9 cellular contexts compared by ENCODE assay signal in genomic region chrX:16671005-16671404, GRCh38. TPM values are rescaled to one million over a fixed set of nuclear protein-coding genes. Genes with fewer than 3 reads are reported as not detected.
A peak's percentile ranks its signal among the peaks of the same experiment; 100 is the strongest.
DNase-seq lines count a peak whose midpoint lies in the region; ATAC-seq and TF ChIP-seq lines count a peak whose summit lies in the region.
"Had no signal": no experiment of that assay in that cellular context is flagged by ENCODE, and none has a peak within 500 bp of the region (broad histone marks: within the 10 kb centered on the region; RNA-seq: fewer than 3 reads in every experiment).

No MANE protein-coding gene starts in this region.

- H3K9me3 ChIP-seq in psoas muscle: no peaks in the 10 kb centered on the region

- no peak overlapping the region for H3K27ac ChIP-seq in psoas muscle

- no peaks in the 10 kb centered on the region for H3K4me1 ChIP-seq in psoas muscle

- peak; percentile 40 for TF ChIP-seq CTCF in psoas muscle (IDR thresholded peaks at IDR 0.05)
- TF ChIP-seq CTCF in CD14-positive monocyte (IDR thresholded peaks at IDR 0.05): no peak

- H3K27me3 Mint-ChIP-seq in activated T-helper 1 cell treated with anti-CD3 and anti-CD28 coated beads, Interleukin-12 subunit alpha, Interleukin-12 subunit beta, Interleukin-2, Interleukin-4 antibody, amounts not matched to agents 30 ng/mL and 10 ng/mL and 1 ng/mL, durations not matched to agents 14 hours and 24 hours and 36 hours (ENCODE audit: insufficient read depth): no peaks in the 10 kb centered on the region
- H3K27me3 Mint-ChIP-seq in CD14-positive monocyte (ENCODE audit: low read depth in 3 of 3): peaks cover 0 to 25% (median 0%) of the 10 kb centered on the region in 3 donors

- POLR2A ChIA-PET in HEK293T (lab: Yijun Ruan, JAX): no interaction called here

- ATAC-seq in SK-N-SH treated with all-trans-retinoic acid at 6 μM for 48 hours (peak; percentile 92), psoas muscle (peak in 3 of 4 donors; percentile 43 to 77 (median 49))

- H3K4me1 Mint-ChIP-seq in activated T-helper 1 cell treated with anti-CD3 and anti-CD28 coated beads, Interleukin-12 subunit alpha, Interleukin-12 subunit beta, Interleukin-2, Interleukin-4 antibody, amounts not matched to agents 30 ng/mL and 10 ng/mL and 1 ng/mL, durations not matched to agents 14 hours and 24 hours and 36 hours (ENCODE audit: low read depth): peaks cover 5% of the 10 kb centered on the region
- H3K4me1 Mint-ChIP-seq in CD14-positive monocyte: no peaks in the 10 kb centered on the region

- CTCF ChIA-PET in HEK293T (lab: Yijun Ruan, JAX): interaction anchor here (1.4 kb wide), 1 partner anchor 235 kb away, joined by 4 read pairs; no protein-coding TSS in a partner anchor

- H3K36me3 ChIP-seq in psoas muscle (ENCODE audit: insufficient read depth in 1 of 2, low read depth in 1 of 2): peaks cover 0 to 10% of the 10 kb centered on the region in 2 donors

- TF ChIP-seq POLR2A in erythroblast (IDR thresholded peaks at IDR 0.05; ENCODE audit: low read length): no peak

- H3K27me3 ChIP-seq in psoas muscle (ENCODE audit: insufficient read depth in 3 of 3, low read length in 2 of 3): peaks cover 0 to 2% (median 0%) of the 10 kb centered on the region in 3 donors

- intact Hi-C loops in psoas muscle (cut with DNase I) (loop anchor here in 1 of 2 donors (2.0 kb wide), 1 partner anchor 234 kb away; no protein-coding TSS in a partner anchor), CD14-positive monocyte (cut with micrococcal nuclease) (no loop called here)
- intact Hi-C loops in activated T-helper 1 cell treated with anti-CD3 and anti-CD28 coated beads, Interleukin-12 subunit alpha, Interleukin-12 subunit beta, Interleukin-2, Interleukin-4 antibody, amounts not matched to agents 30 ng/mL and 10 ng/mL and 1 ng/mL, durations not matched to agents 14 hours and 24 hours and 36 hours (cut with micrococcal nuclease): no loop called here

- H3K36me3 Mint-ChIP-seq in activated T-helper 1 cell treated with anti-CD3 and anti-CD28 coated beads, Interleukin-12 subunit alpha, Interleukin-12 subunit beta, Interleukin-2, Interleukin-4 antibody, amounts not matched to agents 30 ng/mL and 10 ng/mL and 1 ng/mL, durations not matched to agents 14 hours and 24 hours and 36 hours (ENCODE audit: low read depth): no peaks in the 10 kb centered on the region
- peaks cover 9 to 12% of the 10 kb centered on the region in 2 donors for H3K36me3 Mint-ChIP-seq in CD14-positive monocyte

- no peaks in the 10 kb centered on the region for H3K9me3 Mint-ChIP-seq in activated T-helper 1 cell treated with anti-CD3 and anti-CD28 coated beads, Interleukin-12 subunit alpha, Interleukin-12 subunit beta, Interleukin-2, Interleukin-4 antibody, amounts not matched to agents 30 ng/mL and 10 ng/mL and 1 ng/mL, durations not matched to agents 14 hours and 24 hours and 36 hours
- H3K9me3 Mint-ChIP-seq in CD14-positive monocyte: peaks cover 0 to 3% (median 0%) of the 10 kb centered on the region in 7 donors
- H3K9me3 Mint-ChIP-seq: T-helper 1 cell treated with Interleukin-12 subunit alpha and Interleukin-12 subunit beta and Interleukin-4 antibody, amounts not matched to agents 30 μg/mL and 1 μg/mL, for 36 hours had no signal

- H3K27ac Mint-ChIP-seq in activated T-helper 1 cell treated with anti-CD3 and anti-CD28 coated beads, Interleukin-12 subunit alpha, Interleukin-12 subunit beta, Interleukin-2, Interleukin-4 antibody, amounts not matched to agents 30 ng/mL and 10 ng/mL and 1 ng/mL, durations not matched to agents 14 hours and 24 hours and 36 hours: no peak overlapping the region
- H3K27ac Mint-ChIP-seq in CD14-positive monocyte: no peak overlapping the region
- H3K27ac Mint-ChIP-seq: T-helper 1 cell treated with Interleukin-12 subunit alpha and Interleukin-12 subunit beta and Interleukin-4 antibody, amounts not matched to agents 30 μg/mL and 1 μg/mL, for 36 hours had no signal

- H3K4me3 ChIP-seq in psoas muscle: no peak overlapping the region

- H3K4me3 Mint-ChIP-seq in activated T-helper 1 cell treated with anti-CD3 and anti-CD28 coated beads, Interleukin-12 subunit alpha, Interleukin-12 subunit beta, Interleukin-2, Interleukin-4 antibody, amounts not matched to agents 30 ng/mL and 10 ng/mL and 1 ng/mL, durations not matched to agents 14 hours and 24 hours and 36 hours: no peak overlapping the region
- no peak overlapping the region for H3K4me3 Mint-ChIP-seq in CD14-positive monocyte
- H3K4me3 Mint-ChIP-seq: T-helper 1 cell treated with Interleukin-12 subunit alpha and Interleukin-12 subunit beta and Interleukin-4 antibody, amounts not matched to agents 30 μg/mL and 1 μg/mL, for 36 hours had no signal

- DNase-seq in DMS114 treated with DMSO at 0.1 percent for 48 hours (lab: John Stamatoyannopoulos, UW; ENCODE audit: unreplicated experiment) (peak; percentile 6), HEK293T (ENCODE audit: extremely low spot score) (peak; percentile 42), erythroblast (lab: John Stamatoyannopoulos, UW) (peak; percentile 68 to 74), psoas muscle (no peak), CD14-positive monocyte (ENCODE audit: low spot score) (no peak), activated T-cell treated with anti-CD3 and anti-CD28 coated beads for 4 hours (no peak)
- no peak for DNase-seq in activated T-helper 1 cell treated with anti-CD3 and anti-CD28 coated beads, Interleukin-12 subunit alpha, Interleukin-12 subunit beta, Interleukin-2, Interleukin-4 antibody, amounts not matched to agents 30 ng/mL and 10 ng/mL and 1 ng/mL, durations not matched to agents 14 hours and 24 hours and 36 hours (ENCODE audit: low spot score)

TF ChIP-seq in HEK293T, 16 proteins besides CTCF, POLR2A, EP300 and RAD21 (continues in another document):
- TF ChIP-seq ELF4 (IDR thresholded peaks at IDR 0.05) (no peak), ZNF384 (IDR thresholded peaks at IDR 0.05) (no peak), ARNT (IDR thresholded peaks at IDR 0.05) (no peak), PKNOX1 (IDR thresholded peaks at IDR 0.05) (no peak), SP1 (IDR thresholded peaks at IDR 0.05) (no peak), FOXA1 (IDR thresholded peaks at IDR 0.05) (no peak), TARDBP (IDR thresholded peaks at IDR 0.05) (no peak), FOXM1 (IDR thresholded peaks at IDR 0.05; ENCODE audit: borderline replicate concordance) (no peak), L3MBTL2 (conservative IDR thresholded peaks at IDR 0.05) (no peak), HDGF (IDR thresholded peaks at IDR 0.05; ENCODE audit: borderline replicate concordance) (no peak), LEF1 (IDR thresholded peaks at IDR 0.05; ENCODE audit: borderline replicate concordance) (no peak), FOXK2 (IDR thresholded peaks at IDR 0.05) (no peak), SUZ12 (IDR thresholded peaks at IDR 0.05) (no peak)

TF ChIP-seq in SK-N-SH treated with all-trans-retinoic acid at 6 μM for 48 hours, 23 proteins besides CTCF, POLR2A, EP300 and RAD21:
- no peak for TF ChIP-seq ZC3H10 (CRISPR knock-in tag; IDR thresholded peaks at IDR 0.05)
- TF ChIP-seq BACH2 (CRISPR knock-in tag; IDR thresholded peaks at IDR 0.05; ENCODE audit: borderline replicate concordance): no peak
TF ChIP-seq in SK-N-SH treated with all-trans-retinoic acid at 6 μM for 48 hours: peak in this region for 0.

RNA-seq across cellular contexts. Expression of gene S100G, which starts 21.0 kb away (rescaled TPM):
- not detected for total RNA-seq in psoas muscle
- polyA plus RNA-seq in psoas muscle (under 1 TPM in 1 of 3 donors, not detected in 2; 0.23 TPM), CD14-positive monocyte (not detected)
- not detected in 2 replicates for total RNA-seq in activated T-helper 1 cell treated with anti-CD3 and anti-CD28 coated beads, Interleukin-12 subunit alpha, Interleukin-12 subunit beta, Interleukin-2, Interleukin-4 antibody, amounts not matched to agents 30 ng/mL and 10 ng/mL and 1 ng/mL, durations not matched to agents 14 hours and 24 hours and 36 hours

RNA-seq across cellular contexts. Expression of gene CTPS2, which starts 41.5 kb away (rescaled TPM):
- total RNA-seq in psoas muscle: 1 to 10 TPM; 2.5 to 3.8 (median 3.0) TPM
- polyA plus RNA-seq in psoas muscle (1 to 10 TPM; 1.1 to 2.4 (median 1.2) TPM), CD14-positive monocyte (1 to 10 TPM; 2.8 to 3.4 TPM)
- 5.1 and 5.3 TPM in 2 replicates for total RNA-seq in activated T-helper 1 cell treated with anti-CD3 and anti-CD28 coated beads, Interleukin-12 subunit alpha, Interleukin-12 subunit beta, Interleukin-2, Interleukin-4 antibody, amounts not matched to agents 30 ng/mL and 10 ng/mL and 1 ng/mL, durations not matched to agents 14 hours and 24 hours and 36 hours

RNA-seq across cellular contexts. Expression of gene SYAP1, which starts 48.4 kb away (rescaled TPM):
- 10 to 100 TPM; 13.7 to 29.4 (median 20.0) TPM for total RNA-seq in psoas muscle
- 10 to 100 TPM; 10.9 to 14.9 (median 13.6) TPM for polyA plus RNA-seq in psoas muscle
- total RNA-seq in activated T-helper 1 cell treated with anti-CD3 and anti-CD28 coated beads, Interleukin-12 subunit alpha, Interleukin-12 subunit beta, Interleukin-2, Interleukin-4 antibody, amounts not matched to agents 30 ng/mL and 10 ng/mL and 1 ng/mL, durations not matched to agents 14 hours and 24 hours and 36 hours: 19.5 and 19.7 TPM in 2 replicates
- polyA plus RNA-seq in CD14-positive monocyte: 1 to 10 TPM; 7.1 to 9.0 TPM

Comparison
In these comparisons a context has a peak if more than half of its experiments do, and no peak if none do; other contexts are left out.
1. DNase-seq: peak in DMS114 treated with DMSO at 0.1 percent for 48 hours (single experiment), HEK293T (single experiment) and erythroblast (2 of 2); none in psoas muscle (0 of 2), activated T-helper 1 cell treated with anti-CD3 and anti-CD28 coated beads, Interleukin-12 subunit alpha, Interleukin-12 subunit beta, Interleukin-2, Interleukin-4 antibody, amounts not matched to agents 30 ng/mL and 10 ng/mL and 1 ng/mL, durations not matched to agents 14 hours and 24 hours and 36 hours (single experiment), CD14-positive monocyte (single experiment) and activated T-cell treated with anti-CD3 and anti-CD28 coated beads for 4 hours (single experiment).